Comparison of ENCODE assay signal across 23 cellular contexts in genomic region chrX:23525531-23525930, GRCh38.
"Had no signal": no experiment of that assay in that cellular context is flagged by ENCODE, and none has a peak within 500 bp of the region (broad histone marks: within the 10 kb centered on the region; RNA-seq: fewer than 3 reads in every experiment).

No MANE protein-coding gene starts in this region.

- H3K4me1 ChIP-seq: heart left ventricle, tibial artery had no signal

- H3K27me3 Mint-ChIP-seq: activated CD8-positive, alpha-beta T cell treated with anti-CD3 and anti-CD28 coated beads for 36 hours; activated naive CD4-positive, alpha-beta T cell treated with anti-CD3 and anti-CD28 coated beads, Interleukin-2, amount 10 ng/mL, durations not matched to agents 7 days and 5 days; T-helper 17 cell had no signal

- H3K36me3 Mint-ChIP-seq: activated CD8-positive, alpha-beta memory T cell treated with anti-CD3 and anti-CD28 coated beads, Interleukin-2, amount 10 ng/mL, durations not matched to agents 7 days and 5 days; activated naive CD4-positive, alpha-beta T cell treated with anti-CD3 and anti-CD28 coated beads, Interleukin-2, amount 10 ng/mL, durations not matched to agents 7 days and 5 days; brain; naive thymus-derived CD4-positive, alpha-beta T cell; stimulated activated naive B cell treated with anti-CD40 and anti-IgM and Interleukin-4, amounts not matched to agents 10 μg/mL and 1 μg/mL and 100 μg/mL, for 72 hours had no signal

- H3K9me3 ChIP-seq: tibial artery had no signal

- H3K4me1 Mint-ChIP-seq: activated CD8-positive, alpha-beta memory T cell treated with anti-CD3 and anti-CD28 coated beads, Interleukin-2, amount 10 ng/mL, durations not matched to agents 7 days and 5 days; activated naive CD4-positive, alpha-beta T cell treated with anti-CD3 and anti-CD28 coated beads, Interleukin-2, amount 10 ng/mL, durations not matched to agents 7 days and 5 days; brain; naive thymus-derived CD4-positive, alpha-beta T cell; neural crest cell; stimulated activated naive B cell treated with anti-CD40 and anti-IgM and Interleukin-4, amounts not matched to agents 10 μg/mL and 1 μg/mL and 100 μg/mL, for 72 hours; T-helper 17 cell had no signal

- DNase-seq: activated CD4-positive, alpha-beta T cell treated with anti-CD3 and anti-CD28 coated beads for 48 hours; activated CD8-positive, alpha-beta memory T cell treated with anti-CD3 and anti-CD28 coated beads, Interleukin-2, amount 10 ng/mL, durations not matched to agents 7 days and 5 days; activated CD8-positive, alpha-beta T cell treated with anti-CD3 and anti-CD28 coated beads for 36 hours; activated effector memory CD4-positive, alpha-beta T cell treated with anti-CD3 and anti-CD28 coated beads, Interleukin-2, amount 50 U/mL, for 16 hours; activated naive CD4-positive, alpha-beta T cell treated with anti-CD3 and anti-CD28 coated beads, Interleukin-2, amount 10 ng/mL, durations not matched to agents 7 days and 5 days; activated T-cell treated with anti-CD3 and anti-CD28 coated beads for 4 hours; amygdala; central memory CD4-positive, alpha-beta T cell; dermis blood vessel endothelial cell; effector memory CD4-positive, alpha-beta T cell; heart left ventricle; naive thymus-derived CD4-positive, alpha-beta T cell; occipital lobe; retina; stimulated activated CD4-positive, alpha-beta T cell treated with anti-CD3 and anti-CD28 coated beads, Interleukin-2, amount 100 ng/mL, for 48 hours; stimulated activated CD8-positive, alpha-beta memory T cell treated with anti-CD3 and anti-CD28 coated beads, Interleukin-4, amount 100 ng/mL, for 48 hours; stimulated activated naive B cell treated with anti-CD40 and anti-IgM and Interleukin-4, amounts not matched to agents 10 μg/mL and 1 μg/mL and 100 μg/mL, for 72 hours; SW 1271; T-helper 17 cell; tibial artery had no signal

- H3K27ac Mint-ChIP-seq: activated CD8-positive, alpha-beta memory T cell treated with anti-CD3 and anti-CD28 coated beads, Interleukin-2, amount 10 ng/mL, durations not matched to agents 7 days and 5 days; activated CD8-positive, alpha-beta T cell treated with anti-CD3 and anti-CD28 coated beads for 36 hours; activated naive CD4-positive, alpha-beta T cell treated with anti-CD3 and anti-CD28 coated beads, Interleukin-2, amount 10 ng/mL, durations not matched to agents 7 days and 5 days; brain; naive thymus-derived CD4-positive, alpha-beta T cell; stimulated activated naive B cell treated with anti-CD40 and anti-IgM and Interleukin-4, amounts not matched to agents 10 μg/mL and 1 μg/mL and 100 μg/mL, for 72 hours; T-helper 17 cell had no signal

- H3K9me3 Mint-ChIP-seq: activated naive CD4-positive, alpha-beta T cell treated with anti-CD3 and anti-CD28 coated beads, Interleukin-2, amount 10 ng/mL, durations not matched to agents 7 days and 5 days had no signal

- H3K4me3 Mint-ChIP-seq: activated CD8-positive, alpha-beta memory T cell treated with anti-CD3 and anti-CD28 coated beads, Interleukin-2, amount 10 ng/mL, durations not matched to agents 7 days and 5 days; activated CD8-positive, alpha-beta T cell treated with anti-CD3 and anti-CD28 coated beads for 36 hours; activated naive CD4-positive, alpha-beta T cell treated with anti-CD3 and anti-CD28 coated beads, Interleukin-2, amount 10 ng/mL, durations not matched to agents 7 days and 5 days; brain; naive thymus-derived CD4-positive, alpha-beta T cell; neural crest cell; stimulated activated naive B cell treated with anti-CD40 and anti-IgM and Interleukin-4, amounts not matched to agents 10 μg/mL and 1 μg/mL and 100 μg/mL, for 72 hours; T-helper 17 cell had no signal

- H3K4me3 ChIP-seq: heart left ventricle, lung, tibial artery had no signal

- H3K27ac ChIP-seq: heart left ventricle, tibial artery had no signal

- H3K27me3 ChIP-seq: heart left ventricle, tibial artery had no signal

- ATAC-seq: activated CD8-positive, alpha-beta memory T cell treated with anti-CD3 and anti-CD28 coated beads, Interleukin-2, amount 10 ng/mL, durations not matched to agents 7 days and 5 days; activated CD8-positive, alpha-beta T cell treated with anti-CD3 and anti-CD28 coated beads for 36 hours; heart left ventricle; naive thymus-derived CD4-positive, alpha-beta T cell; stimulated activated naive B cell treated with anti-CD40 and anti-IgM and Interleukin-4, amounts not matched to agents 10 μg/mL and 1 μg/mL and 100 μg/mL, for 72 hours; T-helper 17 cell had no signal

- H3K36me3 ChIP-seq: heart left ventricle, tibial artery had no signal
